In the genomic region with DNA sequence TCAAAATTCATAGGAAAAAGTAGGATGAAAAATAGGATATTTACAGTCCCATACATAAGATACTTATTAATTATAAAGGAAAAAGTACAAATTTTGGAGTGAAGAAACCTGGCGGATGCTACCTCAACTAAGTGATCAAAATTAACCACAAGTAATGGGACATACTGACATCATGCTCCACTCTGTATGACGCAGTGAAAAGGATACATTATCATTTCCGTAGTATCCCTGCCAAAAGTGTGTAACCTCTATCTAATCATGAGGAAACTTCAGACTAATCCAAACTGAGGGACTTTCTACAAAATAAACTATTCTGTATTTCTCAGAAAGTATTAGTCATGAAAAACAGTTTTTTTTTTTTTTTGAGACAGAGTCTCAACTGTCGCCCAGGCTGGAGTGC, we compare ENCODE assay signal across 25 cellular contexts.
"Had no signal": no experiment of that assay in that cellular context is flagged by ENCODE, and none has a peak within 500 bp of the region (broad histone marks: within the 10 kb centered on the region; RNA-seq: fewer than 3 reads in every experiment).

No MANE protein-coding gene starts in this region.

- H3K27me3 ChIP-seq: brain microvascular endothelial cell, gastrocnemius medialis, thyroid gland, upper lobe of right lung had no signal

- ATAC-seq: activated naive CD8-positive, alpha-beta T cell treated with anti-CD3 and anti-CD28 coated beads, Interleukin-2, amount 50 U/mL, for 24 hours; activated T-cell treated with anti-CD3 and anti-CD28 coated beads, Interleukin-2, amount 50 U/mL, for 4 hours; gastrocnemius medialis; left ventricle myocardium superior; natural killer cell; upper lobe of right lung had no signal

- H3K9me3 ChIP-seq: gastrocnemius medialis, thyroid gland, upper lobe of right lung had no signal

- H3K4me3 ChIP-seq: coronary artery, gastrocnemius medialis, thyroid gland, upper lobe of right lung had no signal

- H3K4me1 ChIP-seq: gastrocnemius medialis, thyroid gland, upper lobe of right lung had no signal

- H3K27ac ChIP-seq: brain microvascular endothelial cell, coronary artery, epithelial cell of prostate, gastrocnemius medialis, thyroid gland, upper lobe of right lung had no signal

- DNase-seq: activated CD4-positive, alpha-beta T cell treated with anti-CD3 and anti-CD28 coated beads for 4 hours; activated CD4-positive, alpha-beta T cell treated with anti-CD3 and anti-CD28 coated beads, Interleukin-2, amount 50 U/mL, for 48 hours; activated CD4-positive, CD25-positive, alpha-beta regulatory T cell; activated CD8-positive, alpha-beta memory T cell treated with anti-CD3 and anti-CD28 coated beads, Interleukin-2, amount 50 U/mL, for 48 hours; activated effector memory CD4-positive, alpha-beta T cell treated with Interleukin-2 at 50 U/mL for 16 hours; activated naive CD4-positive, alpha-beta T cell treated with anti-CD3 and anti-CD28 coated beads, Interleukin-2, amount 10 ng/mL, durations not matched to agents 7 days and 5 days; activated naive CD8-positive, alpha-beta T cell treated with anti-CD3 and anti-CD28 coated beads, Interleukin-2, amount 50 U/mL, for 24 hours; activated T-cell treated with anti-CD3 and anti-CD28 coated beads, Interleukin-2, amount 50 U/mL, for 4 hours; anterior cingulate cortex; brain microvascular endothelial cell; central memory CD4-positive, alpha-beta T cell; endodermal cell; gastrocnemius medialis; hippocampal formation; left ventricle myocardium superior; mammary epithelial cell; midbrain; natural killer cell; stimulated activated CD4-positive, alpha-beta T cell treated with anti-CD3 and anti-CD28 coated beads, Interleukin-4, amount 100 ng/mL, for 24 hours; stimulated activated naive CD4-positive, alpha-beta T cell treated with Interleukin-2 at 50 U/mL for 16 hours; T-helper 9 cell; thyroid gland; upper lobe of right lung had no signal
